11 cellular contexts compared by ENCODE assay signal in genomic region chr13:33227927-33228644, GRCh38. TPM values are rescaled to one million over a fixed set of nuclear protein-coding genes. Genes with fewer than 3 reads are reported as not detected.
DNase-seq lines count a peak whose midpoint lies in the region; ATAC-seq, FAIRE-seq and TF ChIP-seq lines count a peak whose summit lies in the region.
"Had no signal": no experiment of that assay in that cellular context is flagged by ENCODE, and none has a peak within 500 bp of the region (broad histone marks: within the 10 kb centered on the region; RNA-seq: fewer than 3 reads in every experiment).

No MANE protein-coding gene starts in this region.

- CTCF ChIA-PET in WTC11 (lab: Charles Lee) (interaction anchor here (0.6 to 2.3 kb wide), 14 partner anchors 10 to 403 kb away, joined by 3 to 10 read pairs (median 4); partner anchors contain the start of gene STARD13), HepG2 (lab: Yijun Ruan, JAX; ENCODE audit: low intra/inter-chr PET ratio, low total read pairs) (interaction anchor here (1.4 to 2.8 kb wide), 3 partner anchors 213 to 495 kb away, joined by 8 to 11 read pairs (median 10); no protein-coding TSS in a partner anchor)
- CTCF ChIA-PET in activated CD4-positive, alpha-beta memory T cell treated with anti-CD3 and anti-CD28 coated beads for 36 hours (lab: Charles Lee) = interaction anchor here (1.0 to 2.5 kb wide), 8 partner anchors 11 to 496 kb away, joined by 3 to 25 read pairs (median 4); no protein-coding TSS in a partner anchor

- intact Hi-C loops in HepG2 (cut with micrococcal nuclease; ENCODE audit: unreplicated experiment) = loop anchor here (1.0 to 2.0 kb wide), 2 partner anchors 57 to 85 kb away; partner anchors contain the start of gene STARD13
- intact Hi-C loops in activated CD4-positive, alpha-beta memory T cell treated with anti-CD3 and anti-CD28 coated beads for 36 hours (cut with micrococcal nuclease) = loop anchor here (1.0 to 5.0 kb wide), 3 partner anchors 314 to 1934 kb away; no protein-coding TSS in a partner anchor

- no TSS peak for BruUV-seq in HepG2 (replicated peaks; lab: Mats Ljungman, UMichigan)

- H3K4me1 ChIP-seq in HepG2 (ENCODE audit: insufficient read depth, low read length) (peaks cover 55% of the 10 kb centered on the region), tibial nerve (peaks cover 0 to 74% (median 37%) of the 10 kb centered on the region in 4 donors)

- TF ChIP-seq EP300 in HepG2 (IDR thresholded peaks at IDR 0.05; ENCODE audit: low read depth in 2 of 2, low read length in 2 of 2) (no peak), HepG2 (CRISPR knock-in tag; IDR thresholded peaks at IDR 0.05; ENCODE audit: borderline replicate concordance) (no peak), tibial nerve (IDR thresholded peaks at IDR 0.05) (no peak)

- no peak overlapping the region for H2AFZ ChIP-seq in HepG2 (ENCODE audit: low read length)

- peaks cover 30% of the 10 kb centered on the region for H3K79me2 ChIP-seq in HepG2 (ENCODE audit: insufficient read depth, low read length)

- no peak overlapping the region for H3K4me3 ChIP-seq in HepG2 (replicated peaks in 1 of 3; ENCODE audit: insufficient read depth in 1 of 3, low read depth in 2 of 3, low read length in 3 of 3)
- no peak overlapping the region for H3K4me3 ChIP-seq in tibial nerve

- POLR2A ChIA-PET in WTC11 (lab: Charles Lee) (interaction anchor here (1.0 kb wide), 1 partner anchor 264 kb away, joined by 3 read pairs; no protein-coding TSS in a partner anchor), HepG2 (lab: Yijun Ruan, JAX) (interaction anchor here (0.6 to 3.6 kb wide), 5 partner anchors 31 to 259 kb away, joined by 3 to 64 read pairs (median 3); partner anchors contain the start of gene STARD13)
- POLR2A ChIA-PET in activated CD4-positive, alpha-beta memory T cell treated with anti-CD3 and anti-CD28 coated beads for 36 hours (lab: Charles Lee) = no interaction called here

- ATAC-seq in HG02642 (IDR thresholded peaks at IDR 0.05; ENCODE audit: poor library complexity, unreplicated experiment) (peak; percentile 23), WTC11 (no peak), HepG2 (no peak), GM18517 (IDR thresholded peaks at IDR 0.05; ENCODE audit: unreplicated experiment) (no peak)

- H3K9me3 Mint-ChIP-seq in WTC11 = peaks cover 21% of the 10 kb centered on the region
- H3K9me3 Mint-ChIP-seq in activated CD4-positive, alpha-beta memory T cell treated with anti-CD3 and anti-CD28 coated beads for 36 hours = peaks cover 17% of the 10 kb centered on the region

- H3K4me1 Mint-ChIP-seq in WTC11 = peaks cover 41% of the 10 kb centered on the region
- peaks cover 10% of the 10 kb centered on the region for H3K4me1 Mint-ChIP-seq in activated CD4-positive, alpha-beta memory T cell treated with anti-CD3 and anti-CD28 coated beads for 36 hours (ENCODE audit: low read depth)

- TF ChIP-seq RAD21 in HepG2 (CRISPR knock-in tag; IDR thresholded peaks at IDR 0.05) = no peak

- H3K4me3 Mint-ChIP-seq in WTC11 = no peak overlapping the region
- H3K4me3 Mint-ChIP-seq in activated CD4-positive, alpha-beta memory T cell treated with anti-CD3 and anti-CD28 coated beads for 36 hours = no peak overlapping the region
- H3K4me3 Mint-ChIP-seq: nephron progenitor cell had no signal

- peaks cover 18% of the 10 kb centered on the region for H3K36me3 Mint-ChIP-seq in WTC11
- H3K36me3 Mint-ChIP-seq in activated CD4-positive, alpha-beta memory T cell treated with anti-CD3 and anti-CD28 coated beads for 36 hours = peaks cover 5% of the 10 kb centered on the region

- H3K27ac ChIP-seq in HepG2 (ENCODE audit: extremely low read length, insufficient read depth, low read length) = peak overlapping the region; percentile 96
- H3K27ac ChIP-seq in tibial nerve = peak overlapping the region; percentile 69 to 88 (median 80)
- H3K27ac ChIP-seq: RWPE1 had no signal

- DNase-seq in WTC11 (ENCODE audit: low spot score) (no peak), HepG2 (ENCODE audit: low spot score) (no peak), tibial nerve (ENCODE audit: low spot score in 2 of 2) (no peak), DMS114 treated with DMSO at 0.1 percent for 48 hours (lab: John Stamatoyannopoulos, UW; ENCODE audit: unreplicated experiment) (no peak), GM19240 (ENCODE audit: insufficient read length, low spot score) (no peak)
- DNase-seq in activated CD4-positive, alpha-beta memory T cell treated with anti-CD3 and anti-CD28 coated beads for 36 hours = no peak
- DNase-seq: nephron progenitor cell; stimulated activated CD4-positive, alpha-beta T cell treated with anti-CD3 and anti-CD28 coated beads, Interleukin-12 subunit alpha, Interleukin-12 subunit beta, amount 100 ng/mL, for 4 hours had no signal

- H3K27me3 Mint-ChIP-seq in WTC11 (ENCODE audit: low read depth) = no peaks in the 10 kb centered on the region
- peaks cover 3% of the 10 kb centered on the region for H3K27me3 Mint-ChIP-seq in activated CD4-positive, alpha-beta memory T cell treated with anti-CD3 and anti-CD28 coated beads for 36 hours

- H3K27me3 ChIP-seq in HepG2 (ENCODE audit: control insufficient read depth in 1 of 2, insufficient read depth in 2 of 2, low read length in 2 of 2) (no peaks in the 10 kb centered on the region), tibial nerve (no peaks in the 10 kb centered on the region)

- no peak overlapping the region; the same call in 1 of the 2 replicates for H3K9ac ChIP-seq in HepG2 (ENCODE audit: insufficient read depth, low read depth, low read length)

- 96% methylated on average over 7 of the region's 7 CpGs for WGBS in HepG2 (ENCODE audit: low lambda C conversion rate)
- 58 to 64% methylated on average over 7 of the region's 7 CpGs for WGBS in tibial nerve, 2 donors

- H3K27ac Mint-ChIP-seq in WTC11 = peak overlapping the region; percentile 57; the same call in 1 of the 2 replicates
- no peak overlapping the region for H3K27ac Mint-ChIP-seq in activated CD4-positive, alpha-beta memory T cell treated with anti-CD3 and anti-CD28 coated beads for 36 hours

- H3K4me2 ChIP-seq in HepG2 (ENCODE audit: low read depth, low read length) = peak overlapping the region; percentile 78; the same call in 1 of the 2 replicates

- in situ Hi-C loops in HepG2 (cut with HindIII; ENCODE audit: extremely low pct_ligation_motif_present, low pct_unique_long_range_greater_than_20kb) = loop anchor here (10.0 kb wide), 2 partner anchors 317 to 497 kb away; no protein-coding TSS in a partner anchor

- TF ChIP-seq CTCF in WTC11 (IDR thresholded peaks at IDR 0.05) (no peak), HepG2 (CRISPR knock-in tag; IDR thresholded peaks at IDR 0.05) (no peak), tibial nerve (IDR thresholded peaks at IDR 0.05) (no peak)

- FAIRE-seq in HepG2 (lab: Jason Lieb, UNC) = no peak

- H3K36me3 ChIP-seq in HepG2 (replicated peaks in 1 of 2; ENCODE audit: control insufficient read depth in 1 of 2, insufficient read depth in 2 of 2, low read length in 2 of 2) = peaks cover 4 to 14% of the 10 kb centered on the region in 2 experiments; a peak in 4 of 5 replicates
- peaks cover 0 to 13% (median 0%) of the 10 kb centered on the region in 3 donors for H3K36me3 ChIP-seq in tibial nerve

- no peaks in the 10 kb centered on the region for H4K20me1 ChIP-seq in HepG2 (ENCODE audit: insufficient read depth, low read length)

- H3K9me3 ChIP-seq in HepG2 (ENCODE audit: low read length) = peaks cover 17% of the 10 kb centered on the region
- peaks cover 0 to 7% (median 0%) of the 10 kb centered on the region in 4 donors for H3K9me3 ChIP-seq in tibial nerve

- TF ChIP-seq POLR2A in HepG2 (IDR thresholded peaks at IDR 0.05; ENCODE audit: insufficient read depth in 1 of 2, low read depth in 2 of 2, low read length in 2 of 2) = no peak
- no peak for TF ChIP-seq POLR2A in tibial nerve (IDR thresholded peaks at IDR 0.05)

TF ChIP-seq in HepG2, 621 proteins besides CTCF, POLR2A, EP300 and RAD21:
- no peak for TF ChIP-seq BORCS8-MEF2B (CRISPR knock-in tag; IDR thresholded peaks at IDR 0.05)
- TF ChIP-seq REL (CRISPR knock-in tag; conservative IDR thresholded peaks at IDR 0.05) = 0 out of 2 replicates have a peak, but pooled peaks have one; percentile 11

RNA-seq across cellular contexts. Expression of gene STARD13, which starts 57.5 kb away (rescaled TPM):
- total RNA-seq in WTC11 (2021) (4.0 to 4.4 TPM (median 4.2 TPM) in 3 replicates), HepG2 (2016; rRNA removed; fragmentation: Illumina TruSeq; extraction: Trizol) (13.8 and 14.3 TPM in 2 replicates), tibial nerve (100 to 1,000 TPM in 1 of 4 donors, 10 to 100 TPM in 3; 52.7 to 125 (median 80.0) TPM)
- 5.1 and 5.3 TPM in 2 replicates for total RNA-seq in HepG2 (2016; cell fraction: cytosol; rRNA removed; fragmentation: Illumina TruSeq; extraction: Trizol; ENCODE audit: low read depth)
- total RNA-seq in HepG2 (2016; cell fraction: insoluble cytoplasmic fraction; rRNA removed; fragmentation: Illumina TruSeq; extraction: Trizol) = 13.0 and 13.3 TPM in 2 replicates
- total RNA-seq in HepG2 (2016; cell fraction: membrane; rRNA removed; fragmentation: Illumina TruSeq; extraction: Trizol) = 9.4 and 10.5 TPM in 2 replicates
- total RNA-seq in HepG2 (2016; cell fraction: nucleus; rRNA removed; fragmentation: Illumina TruSeq; extraction: Trizol) = 53.4 and 58.4 TPM in 2 replicates
- polyA plus RNA-seq in HepG2 (2011; rRNA removed) = 10.4 and 12.8 TPM in 2 replicates
- 5.8 and 6.4 TPM in 2 replicates for polyA plus RNA-seq in HepG2 (2011; cell fraction: cytosol; rRNA removed)
- polyA plus RNA-seq in HepG2 (2011; cell fraction: nucleus; rRNA removed) = 15.9 and 29.1 TPM in 2 replicates
- 11.9 and 13.6 TPM in 2 replicates for polyA plus RNA-seq in HepG2 (2012)
- polyA plus RNA-seq in HepG2 (2016; cell fraction: cytosol; fragmentation: Illumina TruSeq; extraction: Trizol; ENCODE audit: low read depth) = 2.0 and 2.1 TPM in 2 replicates
- 8.6 and 9.2 TPM in 2 replicates for polyA plus RNA-seq in HepG2 (2016; cell fraction: insoluble cytoplasmic fraction; fragmentation: Illumina TruSeq; extraction: Trizol; ENCODE audit: low read depth)
- polyA plus RNA-seq in HepG2 (2016; cell fraction: membrane; fragmentation: Illumina TruSeq; extraction: Trizol; ENCODE audit: low read depth) = 2.3 and 3.4 TPM in 2 replicates
- 14.9 and 15.9 TPM in 2 replicates for polyA plus RNA-seq in HepG2 (2016; cell fraction: nucleus; fragmentation: Illumina TruSeq; extraction: Trizol; ENCODE audit: insufficient read depth, low read depth)
- polyA minus RNA-seq in HepG2 (2011; rRNA and poly(A)+ RNA removed; ENCODE audit: low replicate concordance) = 7.2 and 67.0 TPM in 2 replicates
- polyA minus RNA-seq in HepG2 (2011; cell fraction: cytosol; rRNA and poly(A)+ RNA removed) = 9.8 and 14.1 TPM in 2 replicates
- polyA minus RNA-seq in HepG2 (2011; cell fraction: nucleus; rRNA and poly(A)+ RNA removed) = 147 and 165 TPM in 2 replicates
- total RNA-seq in activated CD4-positive, alpha-beta memory T cell treated with anti-CD3 and anti-CD28 coated beads for 36 hours = under 1 TPM; 0.48 to 0.99 TPM
